Comparison of ENCODE assay signal across 10 cellular contexts in genomic region chr14:68392393-68393085, GRCh38.
DNase-seq lines count a peak whose midpoint lies in the region; ATAC-seq, FAIRE-seq and TF ChIP-seq lines count a peak whose summit lies in the region.
"Had no signal": no experiment of that assay in that cellular context is flagged by ENCODE, and none has a peak within 500 bp of the region (broad histone marks: within the 10 kb centered on the region; RNA-seq: fewer than 3 reads in every experiment).

No MANE protein-coding gene starts in this region.

- no peak overlapping the region for H2BK12ac ChIP-seq in H1 (ENCODE audit: low read depth, low read length)

- H3K4me1 ChIP-seq in H1 (replicated peaks in 1 of 4; ENCODE audit: control insufficient read depth in 3 of 4, insufficient read depth in 4 of 4, low read length in 3 of 4) (peaks cover 3 to 10% (median 4%) of the 10 kb centered on the region in 4 experiments), muscle layer of duodenum (ENCODE audit: control insufficient read depth in 1 of 2, insufficient read depth in 2 of 2, low read length in 2 of 2) (peaks cover 1 to 33% of the 10 kb centered on the region in 2 donors), tibial nerve (peaks cover 6 to 80% (median 33%) of the 10 kb centered on the region in 4 donors)

- H3K9me3 ChIP-seq in H1 (ENCODE audit: insufficient read depth in 2 of 2, low read depth in 1 of 2, low read length in 1 of 2): no peaks in the 10 kb centered on the region
- H3K9me3 ChIP-seq in muscle layer of duodenum (ENCODE audit: control insufficient read depth in 1 of 2, low read length in 2 of 2): no peaks in the 10 kb centered on the region
- H3K9me3 ChIP-seq in tibial nerve: no peaks in the 10 kb centered on the region

- no peak overlapping the region for H2BK20ac ChIP-seq in H1 (ENCODE audit: low read length)

- 83% methylated on average over 7 of the region's 7 CpGs; no CpG with 5 or more reads in 1 of the 2 experiments for WGBS in H1 (ENCODE audit: extremely low coverage in 1 of 2, insufficient coverage in 1 of 2, insufficient read length in 1 of 2, insufficient replicate concordance in 2 of 2, low coverage in 1 of 2, low lambda C conversion rate in 2 of 2, missing lambda C conversion rate in 1 of 2), 2 experiments
- WGBS in tibial nerve, 2 donors: 49 to 53% methylated on average over 7 of the region's 7 CpGs

- H3K27ac ChIP-seq in H1 (ENCODE audit: low read depth, low read length) (no peak overlapping the region), muscle layer of duodenum (ENCODE audit: low read length) (peak overlapping the region; percentile 73), tibial nerve (peak overlapping the region; percentile 37 to 83 (median 62))
- H3K27ac ChIP-seq: 22Rv1 had no signal

- H2BK5ac ChIP-seq in H1 (ENCODE audit: low read depth, low read length): no peak overlapping the region

- TF ChIP-seq RAD21 in H1 (IDR thresholded peaks at IDR 0.05 in 1 of 2, conservative IDR thresholded peaks at IDR 0.05 in 1 of 2; ENCODE audit: low read depth in 2 of 2, low read length in 2 of 2): no peak

- no peak overlapping the region for H3K56ac ChIP-seq in H1 (replicated peaks; ENCODE audit: insufficient read length, low read depth, low read length)

- H3K4me3 ChIP-seq in H1 (ENCODE audit: extremely low read depth in 1 of 4, insufficient read depth in 2 of 4, low read depth in 3 of 4, low read length in 4 of 4) (no peak overlapping the region), muscle layer of duodenum (ENCODE audit: low read depth in 1 of 2, low read length in 2 of 2) (no peak overlapping the region), tibial nerve (no peak overlapping the region)

- CTCF ChIA-PET in H1 (lab: Charles Lee; ENCODE audit: partially characterized antibody): interaction anchor here (0.6 to 1.1 kb wide), 4 partner anchors 143 to 449 kb away, joined by 3 to 4 read pairs (median 3); no protein-coding TSS in a partner anchor

- POLR2A ChIA-PET in H1 (lab: Charles Lee; ENCODE audit: partially characterized antibody): no interaction called here

- H3K23me2 ChIP-seq in H1 (ENCODE audit: low read depth, low read length): no peaks in the 10 kb centered on the region

- no peak overlapping the region for H3K14ac ChIP-seq in H1 (ENCODE audit: insufficient read length)

- FAIRE-seq in H1 (lab: Jason Lieb, UNC): no peak

- H3K36me3 ChIP-seq in H1 (ENCODE audit: control insufficient read depth in 2 of 4, insufficient read depth in 4 of 4, low read length in 3 of 4): no peaks in the 10 kb centered on the region
- no peaks in the 10 kb centered on the region for H3K36me3 ChIP-seq in muscle layer of duodenum (ENCODE audit: control insufficient read depth in 1 of 2, insufficient read depth in 2 of 2, low read length in 2 of 2)
- no peaks in the 10 kb centered on the region for H3K36me3 ChIP-seq in tibial nerve

- TF ChIP-seq EP300 in H1 (IDR thresholded peaks at IDR 0.05; ENCODE audit: borderline replicate concordance in 1 of 2, low read depth in 2 of 2, low read length in 2 of 2) (no peak), tibial nerve (IDR thresholded peaks at IDR 0.05) (peak in 1 of 2 donors; percentile 86)

- no peak for TF ChIP-seq POLR2A in H1 (IDR thresholded peaks at IDR 0.05; ENCODE audit: control extremely low read depth in 1 of 2, low read depth in 2 of 2, low read length in 2 of 2)
- no peak for TF ChIP-seq POLR2A in tibial nerve (IDR thresholded peaks at IDR 0.05)

- ATAC-seq in GM18519 (IDR thresholded peaks at IDR 0.05; ENCODE audit: low FRiP score, unreplicated experiment): no peak
- ATAC-seq in HG03159 (IDR thresholded peaks at IDR 0.05; ENCODE audit: unreplicated experiment): no peak
- ATAC-seq: activated T-cell treated with anti-CD3 and anti-CD28 coated beads, Interleukin-2, amount 50 U/mL, for 72 hours had no signal

- H4K20me1 ChIP-seq in H1 (replicated peaks in 1 of 2; ENCODE audit: control insufficient read depth in 1 of 2, insufficient read depth in 2 of 2, low read length in 2 of 2): no peaks in the 10 kb centered on the region

- no peak overlapping the region for H4K5ac ChIP-seq in H1 (ENCODE audit: insufficient read length, low read depth, low read length)

- H3K18ac ChIP-seq in H1 (ENCODE audit: extremely low read depth, low read length): no peak overlapping the region

- no peak overlapping the region for H3K4me2 ChIP-seq in H1 (ENCODE audit: insufficient read depth in 1 of 2, low read depth in 2 of 2, low read length in 2 of 2)

- no peaks in the 10 kb centered on the region for H3K79me1 ChIP-seq in H1 (ENCODE audit: low read depth, low read length)

- H3K79me2 ChIP-seq in H1 (ENCODE audit: control insufficient read depth in 1 of 2, insufficient read depth in 2 of 2, low read length in 2 of 2): no peaks in the 10 kb centered on the region

- no peak overlapping the region for H2AFZ ChIP-seq in H1 (ENCODE audit: low read length)

- H4K91ac ChIP-seq in H1 (replicated peaks; ENCODE audit: insufficient read length, low read length): no peak overlapping the region

- H3K23ac ChIP-seq in H1 (ENCODE audit: insufficient read length): no peak overlapping the region

- H2BK120ac ChIP-seq in H1 (replicated peaks; ENCODE audit: low read depth, low read length): no peak overlapping the region

- H3K4ac ChIP-seq in H1 (replicated peaks; ENCODE audit: insufficient read length, low read depth, low read length): no peak overlapping the region

- H3K9ac ChIP-seq in H1 (replicated peaks in 1 of 4; ENCODE audit: extremely low read depth in 1 of 4, low read depth in 3 of 4, low read length in 3 of 4): no peak overlapping the region

- no peak overlapping the region for H2AK5ac ChIP-seq in H1 (ENCODE audit: low read depth, low read length)

- no peak overlapping the region for H4K8ac ChIP-seq in H1 (ENCODE audit: extremely low read depth, insufficient read depth, low read length)

- DNase-seq in NCI-H1417 (lab: John Stamatoyannopoulos, UW) (peak in 2 of 3 experiments; percentile 50 to 60), NCI-H1417 treated with DMSO at 0.1 percent for 48 hours (lab: John Stamatoyannopoulos, UW) (no peak), H1 (ENCODE audit: low read depth in 1 of 2, low spot score in 2 of 2) (no peak), tibial nerve (ENCODE audit: low spot score in 2 of 2) (peak; percentile 34 to 65), NCI-H2081 treated with DMSO at 0.1 percent for 48 hours (lab: John Stamatoyannopoulos, UW) (no peak)
- DNase-seq: activated T-cell treated with anti-CD3 and anti-CD28 coated beads, Interleukin-2, amount 50 U/mL, for 72 hours had no signal

- TF ChIP-seq CTCF in H1 (IDR thresholded peaks at IDR 0.05; ENCODE audit: control extremely low read depth in 1 of 3, insufficient read depth in 1 of 3, low read depth in 1 of 3, low read length in 3 of 3) (no peak), tibial nerve (IDR thresholded peaks at IDR 0.05) (no peak)

- H2BK15ac ChIP-seq in H1 (ENCODE audit: low read length): no peak overlapping the region

- no peaks in the 10 kb centered on the region for H3K27me3 ChIP-seq in H1 (replicated peaks in 1 of 4; ENCODE audit: control insufficient read depth in 3 of 4, extremely low read depth in 1 of 4, insufficient read depth in 3 of 4, low read length in 3 of 4)
- no peaks in the 10 kb centered on the region for H3K27me3 ChIP-seq in muscle layer of duodenum (ENCODE audit: low read depth, low read length)
- no peaks in the 10 kb centered on the region for H3K27me3 ChIP-seq in tibial nerve

TF ChIP-seq in H1, 55 proteins besides CTCF, POLR2A, EP300 and RAD21:
- TF ChIP-seq RFX5 (IDR thresholded peaks at IDR 0.05; ENCODE audit: borderline replicate concordance, low read depth, low read length) (no peak), ZNF274 (IDR thresholded peaks at IDR 0.05; ENCODE audit: borderline replicate concordance, extremely low read depth, low read length) (no peak), MAFK (IDR thresholded peaks at IDR 0.05; ENCODE audit: low read depth, low read length) (peak; percentile 37; the same call in 1 of the 2 replicates)

Comparison
In these comparisons a context has a peak if more than half of its experiments do, and no peak if none do; other contexts are left out.
1. DNase-seq: peak in NCI-H1417 (2 of 3) and tibial nerve (2 of 2); none in NCI-H1417 treated with DMSO at 0.1 percent for 48 hours (single experiment), H1 (0 of 2) and NCI-H2081 treated with DMSO at 0.1 percent for 48 hours (single experiment).